In the genomic region with DNA sequence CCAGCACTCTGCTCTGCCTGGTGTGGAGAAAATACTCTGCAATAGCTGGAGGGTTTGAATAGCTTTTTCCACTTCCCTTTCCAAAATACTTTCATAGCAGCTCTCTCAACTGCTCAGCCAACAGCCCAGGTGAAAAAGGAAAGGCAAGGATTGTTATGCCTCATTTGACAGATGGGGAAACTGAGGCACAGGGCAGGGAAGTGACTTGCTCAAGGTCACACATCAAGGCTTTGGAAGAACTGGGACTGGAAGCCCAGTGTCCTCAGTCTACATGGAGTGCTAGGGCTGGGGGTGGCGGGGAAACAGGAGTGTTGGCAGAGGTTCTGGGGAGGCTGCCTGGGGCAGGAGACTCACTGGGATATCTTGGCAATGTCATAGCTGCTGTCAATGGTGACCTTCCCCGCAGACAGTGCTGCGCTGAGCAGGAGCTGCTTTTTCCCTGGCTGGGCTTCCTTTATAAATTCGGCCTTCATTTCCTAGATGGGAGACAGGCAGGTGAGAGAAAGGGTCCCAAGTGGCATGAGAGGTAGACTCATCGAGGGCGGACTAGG, we compare ENCODE assay signal across 18 cellular contexts. TPM values are rescaled to one million over a fixed set of nuclear protein-coding genes. Genes with fewer than 3 reads are reported as not detected.
"Had no signal": no experiment of that assay in that cellular context is flagged by ENCODE, and none has a peak within 500 bp of the region (broad histone marks: within the 10 kb centered on the region; RNA-seq: fewer than 3 reads in every experiment).

No MANE protein-coding gene starts in this region.

- DNase-seq: activated CD4-positive, alpha-beta T cell treated with anti-CD3 and anti-CD28 coated beads, Interleukin-2, amount 10 ng/mL, durations not matched to agents 24 days and 14 days; activated CD8-positive, alpha-beta T cell treated with anti-CD3 and anti-CD28 coated beads, Interleukin-2, amount 10 ng/mL, durations not matched to agents 7 days and 5 days; activated T-cell treated with anti-CD3 and anti-CD28 coated beads, Interleukin-2, amount 50 U/mL, for 24 hours; foreskin fibroblast; left colon; sigmoid colon; stimulated activated naive B cell treated with anti-CD40 and anti-IgM and Interleukin-4, amounts not matched to agents 10 μg/mL and 1 μg/mL and 100 μg/mL, for 72 hours; T-helper 1 cell; T-helper 9 cell had no signal

- H3K36me3 ChIP-seq: sigmoid colon had no signal

- ATAC-seq: activated CD8-positive, alpha-beta T cell treated with anti-CD3 and anti-CD28 coated beads, Interleukin-2, amount 10 ng/mL, durations not matched to agents 7 days and 5 days; left colon; stimulated activated naive B cell treated with anti-CD40 and anti-IgM and Interleukin-4, amounts not matched to agents 10 μg/mL and 1 μg/mL and 100 μg/mL, for 72 hours had no signal

- H3K9ac ChIP-seq: parathyroid adenoma had no signal

- H3K9me3 ChIP-seq: sigmoid colon had no signal

- H3K4me2 ChIP-seq: hepatocyte had no signal

- H3K4me3 ChIP-seq: hepatocyte, lung, sigmoid colon had no signal

- H3K27me3 ChIP-seq: hepatocyte, sigmoid colon had no signal

- H2AFZ ChIP-seq: hepatocyte, parathyroid adenoma had no signal

- H3K27ac ChIP-seq: epithelial cell of prostate, hepatocyte, parathyroid adenoma, sigmoid colon had no signal

- H3K4me1 ChIP-seq: parathyroid adenoma, sigmoid colon had no signal

- FAIRE-seq: islet of Langerhans had no signal

- H3K79me2 ChIP-seq: hepatocyte, parathyroid adenoma had no signal

RNA-seq across cellular contexts. Expression of a gene that starts 4.1 kb away (rescaled TPM):
- total RNA-seq: activated CD4-positive, alpha-beta T cell treated with anti-CD3 and anti-CD28 coated beads, Interleukin-2, amount 10 ng/mL, durations not matched to agents 24 days and 14 days; activated CD8-positive, alpha-beta T cell treated with anti-CD3 and anti-CD28 coated beads, Interleukin-2, amount 10 ng/mL, durations not matched to agents 7 days and 5 days; activated T-helper 2 cell treated with anti-CD3 and anti-CD28 coated beads, Interferon-gamma antibody, Interleukin-2, Interleukin-4, amounts not matched to agents 10 μg/mL and 5 μg/mL and 100 μg/mL, durations not matched to agents 14 hours and 24 hours and 36 hours had no signal

RNA-seq across cellular contexts. Expression of a gene that starts 6.8 kb away (rescaled TPM):
- total RNA-seq: activated CD4-positive, alpha-beta T cell treated with anti-CD3 and anti-CD28 coated beads, Interleukin-2, amount 10 ng/mL, durations not matched to agents 24 days and 14 days; activated CD8-positive, alpha-beta T cell treated with anti-CD3 and anti-CD28 coated beads, Interleukin-2, amount 10 ng/mL, durations not matched to agents 7 days and 5 days; activated T-helper 2 cell treated with anti-CD3 and anti-CD28 coated beads, Interferon-gamma antibody, Interleukin-2, Interleukin-4, amounts not matched to agents 10 μg/mL and 5 μg/mL and 100 μg/mL, durations not matched to agents 14 hours and 24 hours and 36 hours; dermis microvascular lymphatic vessel endothelial cell; glomerular endothelial cell; hepatocyte; left colon; lung; sigmoid colon had no signal
- polyA plus RNA-seq: sigmoid colon, urinary bladder had no signal

RNA-seq across cellular contexts. Expression of a gene that starts 47.0 kb away (rescaled TPM):
- total RNA-seq: dermis microvascular lymphatic vessel endothelial cell, glomerular endothelial cell, sigmoid colon had no signal
- polyA plus RNA-seq: urinary bladder had no signal

RNA-seq across cellular contexts. Expression of a gene that starts 54.9 kb away (rescaled TPM):
- total RNA-seq: activated CD4-positive, alpha-beta T cell treated with anti-CD3 and anti-CD28 coated beads, Interleukin-2, amount 10 ng/mL, durations not matched to agents 24 days and 14 days; activated CD8-positive, alpha-beta T cell treated with anti-CD3 and anti-CD28 coated beads, Interleukin-2, amount 10 ng/mL, durations not matched to agents 7 days and 5 days; activated T-helper 2 cell treated with anti-CD3 and anti-CD28 coated beads, Interferon-gamma antibody, Interleukin-2, Interleukin-4, amounts not matched to agents 10 μg/mL and 5 μg/mL and 100 μg/mL, durations not matched to agents 14 hours and 24 hours and 36 hours; dermis microvascular lymphatic vessel endothelial cell; glomerular endothelial cell had no signal
